Comparison of ENCODE assay signal across 32 cellular contexts in genomic region chr6:87860902-87861301, GRCh38.
"Had no signal": no experiment of that assay in that cellular context is flagged by ENCODE, and none has a peak within 500 bp of the region (broad histone marks: within the 10 kb centered on the region; RNA-seq: fewer than 3 reads in every experiment).

No MANE protein-coding gene starts in this region.

- H3K27me3 ChIP-seq: adrenal gland, ascending aorta, body of pancreas, brain microvascular endothelial cell, breast epithelium, cardiac muscle cell had no signal

- H3K36me3 ChIP-seq: adrenal gland, ascending aorta, brain microvascular endothelial cell, breast epithelium, cardiac muscle cell had no signal

- DNase-seq: activated effector memory CD4-positive, alpha-beta T cell treated with anti-CD3 and anti-CD28 coated beads, Interleukin-2, amount 50 U/mL, for 16 hours; activated effector memory CD4-positive, alpha-beta T cell treated with Interleukin-2 at 50 U/mL for 16 hours; activated gamma-delta T cell; activated gamma-delta T cell treated with Interleukin-2 at 50 U/mL for 16 hours; activated naive CD4-positive, alpha-beta T cell; activated naive CD4-positive, alpha-beta T cell treated with anti-CD3 and anti-CD28 coated beads for 36 hours; activated naive CD4-positive, alpha-beta T cell treated with anti-CD3 and anti-CD28 coated beads, Interleukin-2, amount 10 ng/mL, durations not matched to agents 7 days and 5 days; activated naive CD4-positive, alpha-beta T cell treated with anti-CD3 and anti-CD28 coated beads, Interleukin-2, amount 50 U/mL, for 16 hours; activated naive CD4-positive, alpha-beta T cell treated with Interleukin-2 at 50 U/mL for 16 hours; activated naive CD8-positive, alpha-beta T cell treated with anti-CD3 and anti-CD28 coated beads for 36 hours; activated naive CD8-positive, alpha-beta T cell treated with anti-CD3 and anti-CD28 coated beads, Interleukin-2, amount 10 ng/mL, durations not matched to agents 7 days and 5 days; activated naive CD8-positive, alpha-beta T cell treated with anti-CD3 and anti-CD28 coated beads, Interleukin-2, amount 50 U/mL, for 24 hours; activated T-cell treated with anti-CD3 and anti-CD28 coated beads, Interleukin-2, amount 50 U/mL, for 1 hour; activated T-cell treated with anti-CD3 and anti-CD28 coated beads, Interleukin-2, amount 50 U/mL, for 24 hours; activated T-cell treated with anti-CD3 and anti-CD28 coated beads, Interleukin-2, amount 50 U/mL, for 4 hours; activated T-cell treated with anti-CD3 and anti-CD28 coated beads, Interleukin-2, amount 50 U/mL, for 48 hours; activated T-cell treated with anti-CD3 and anti-CD28 coated beads, Interleukin-2, amount 50 U/mL, for 72 hours; adrenal gland; amniotic stem cell; amygdala; anterior cingulate cortex; aorta; body of pancreas; brain microvascular endothelial cell; caudate nucleus; central memory CD4-positive, alpha-beta T cell; cerebellar nuclear complex had no signal

- H3K27ac ChIP-seq: adrenal gland, ascending aorta, body of pancreas, brain microvascular endothelial cell, breast epithelium, cardiac muscle cell had no signal

- ATAC-seq: activated naive CD4-positive, alpha-beta T cell treated with anti-CD3 and anti-CD28 coated beads, Interleukin-2, amount 50 U/mL, for 72 hours; activated naive CD8-positive, alpha-beta T cell treated with anti-CD3 and anti-CD28 coated beads, Interleukin-2, amount 50 U/mL, for 24 hours; activated T-cell treated with anti-CD3 and anti-CD28 coated beads, Interleukin-2, amount 50 U/mL, for 4 hours; activated T-cell treated with anti-CD3 and anti-CD28 coated beads, Interleukin-2, amount 50 U/mL, for 72 hours; activated T-helper 17 cell treated with anti-CD3 and anti-CD28 coated beads, Interleukin-2, amount 50 U/mL, for 72 hours; body of pancreas had no signal

- H3K9me3 ChIP-seq: adrenal gland, ascending aorta, body of pancreas had no signal

- H3K4me3 ChIP-seq: adrenal gland, ascending aorta, body of pancreas, breast epithelium, cardiac muscle cell had no signal

- H3K4me1 ChIP-seq: adrenal gland, ascending aorta, body of pancreas, breast epithelium had no signal
